In genomic region chr5:96339862-96340261, GRCh38 we compare ENCODE assay signal across 28 cellular contexts.
A peak's percentile ranks its signal among the peaks of the same experiment; 100 is the strongest.
DNase-seq lines count a peak whose midpoint lies in the region; ATAC-seq and TF ChIP-seq lines count a peak whose summit lies in the region.
"Had no signal": no experiment of that assay in that cellular context is flagged by ENCODE, and none has a peak within 500 bp of the region (broad histone marks: within the 10 kb centered on the region; RNA-seq: fewer than 3 reads in every experiment).

No MANE protein-coding gene starts in this region.

- H3K36me3 Mint-ChIP-seq in HFFc6 (ENCODE audit: low read depth): no peaks in the 10 kb centered on the region
- H3K36me3 Mint-ChIP-seq: CD4-positive, alpha-beta memory T cell; immature natural killer cell; stimulated activated memory B cell treated with anti-CD40 and anti-IgM and Interleukin-4, amounts not matched to agents 10 μg/mL and 1 μg/mL and 100 μg/mL, for 72 hours had no signal

- no peaks in the 10 kb centered on the region for H3K9me3 Mint-ChIP-seq in HFFc6
- H3K9me3 Mint-ChIP-seq: activated CD4-positive, alpha-beta memory T cell treated with anti-CD3 and anti-CD28 coated beads, Interleukin-2, amount 10 ng/mL, durations not matched to agents 7 days and 5 days; CD4-positive, alpha-beta memory T cell; effector memory CD8-positive, alpha-beta T cell; immature natural killer cell; nephron; stimulated activated memory B cell treated with anti-CD40 and anti-IgM and Interleukin-4, amounts not matched to agents 10 μg/mL and 1 μg/mL and 100 μg/mL, for 72 hours had no signal

- no peak overlapping the region for H3K4me3 Mint-ChIP-seq in HFFc6
- H3K4me3 Mint-ChIP-seq: activated CD4-positive, alpha-beta memory T cell treated with anti-CD3 and anti-CD28 coated beads, Interleukin-2, amount 10 ng/mL, durations not matched to agents 7 days and 5 days; CD4-positive, alpha-beta memory T cell; effector memory CD8-positive, alpha-beta T cell; immature natural killer cell; nephron; stimulated activated memory B cell treated with anti-CD40 and anti-IgM and Interleukin-4, amounts not matched to agents 10 μg/mL and 1 μg/mL and 100 μg/mL, for 72 hours had no signal

- H3K27me3 ChIP-seq in adipocyte (replicated peaks; ENCODE audit: control insufficient read depth, insufficient read depth, low read length) (no peaks in the 10 kb centered on the region), liver (ENCODE audit: control insufficient read depth in 4 of 4, insufficient read depth in 4 of 4, low read length in 3 of 4) (no peaks in the 10 kb centered on the region), tibial artery (no peaks in the 10 kb centered on the region)
- H3K27me3 ChIP-seq: adrenal gland, colonic mucosa, gastroesophageal sphincter, right atrium auricular region, thyroid gland had no signal

- H3K36me3 ChIP-seq in adipocyte (ENCODE audit: control insufficient read depth, insufficient read depth, low read length, severe bottlenecking) (no peaks in the 10 kb centered on the region), liver (ENCODE audit: control insufficient read depth in 4 of 4, insufficient read depth in 3 of 4, low read depth in 1 of 4, low read length in 3 of 4) (no peaks in the 10 kb centered on the region), tibial artery (no peaks in the 10 kb centered on the region)
- H3K36me3 ChIP-seq: adrenal gland, colonic mucosa, gastroesophageal sphincter, right atrium auricular region, thyroid gland had no signal

- H3K4me1 Mint-ChIP-seq in HFFc6 (ENCODE audit: low read depth): peaks cover 4% of the 10 kb centered on the region
- H3K4me1 Mint-ChIP-seq: nephron; stimulated activated memory B cell treated with anti-CD40 and anti-IgM and Interleukin-4, amounts not matched to agents 10 μg/mL and 1 μg/mL and 100 μg/mL, for 72 hours had no signal

- no peak for ATAC-seq in GM18858 (IDR thresholded peaks at IDR 0.05; ENCODE audit: unreplicated experiment)
- ATAC-seq: activated CD4-positive, CD25-positive, alpha-beta regulatory T cell treated with anti-CD3 and anti-CD28 coated beads, Interleukin-2, amount 50 U/mL, for 24 hours; effector memory CD8-positive, alpha-beta T cell; esophagus mucosa; gastroesophageal sphincter; left ventricle myocardium superior; stimulated activated memory B cell treated with anti-CD40 and anti-IgM and Interleukin-4, amounts not matched to agents 10 μg/mL and 1 μg/mL and 100 μg/mL, for 72 hours had no signal

- H3K27me3 Mint-ChIP-seq in HFFc6 (ENCODE audit: insufficient read depth): no peaks in the 10 kb centered on the region
- H3K27me3 Mint-ChIP-seq: stimulated activated memory B cell treated with anti-CD40 and anti-IgM and Interleukin-4, amounts not matched to agents 10 μg/mL and 1 μg/mL and 100 μg/mL, for 72 hours had no signal

- peak overlapping the region; percentile 49 for H3K27ac Mint-ChIP-seq in HFFc6
- H3K27ac Mint-ChIP-seq: activated CD4-positive, alpha-beta memory T cell treated with anti-CD3 and anti-CD28 coated beads, Interleukin-2, amount 10 ng/mL, durations not matched to agents 7 days and 5 days; CD4-positive, alpha-beta memory T cell; effector memory CD8-positive, alpha-beta T cell; immature natural killer cell; nephron; stimulated activated memory B cell treated with anti-CD40 and anti-IgM and Interleukin-4, amounts not matched to agents 10 μg/mL and 1 μg/mL and 100 μg/mL, for 72 hours had no signal

- H3K4me1 ChIP-seq in adipocyte (ENCODE audit: control insufficient read depth, insufficient read depth, low read length): peaks cover 90% of the 10 kb centered on the region
- peaks cover 4 to 65% (median 51%) of the 10 kb centered on the region in 4 donors for H3K4me1 ChIP-seq in liver (ENCODE audit: control insufficient read depth in 4 of 4, insufficient read depth in 4 of 4, low read length in 3 of 4)
- peaks cover 0 to 70% (median 47%) of the 10 kb centered on the region in 4 donors for H3K4me1 ChIP-seq in tibial artery
- H3K4me1 ChIP-seq: colonic mucosa had no signal

- H3K9me3 ChIP-seq in adipocyte (ENCODE audit: control insufficient read depth, low read length) (no peaks in the 10 kb centered on the region), liver (ENCODE audit: control insufficient read depth in 4 of 4, low read length in 3 of 4) (no peaks in the 10 kb centered on the region), tibial artery (no peaks in the 10 kb centered on the region)
- H3K9me3 ChIP-seq: adrenal gland, colonic mucosa, gastroesophageal sphincter, right atrium auricular region, thyroid gland had no signal

- no peak for TF ChIP-seq CTCF in HFFc6 (IDR thresholded peaks at IDR 0.05)
- TF ChIP-seq CTCF in liver (IDR thresholded peaks at IDR 0.05; ENCODE audit: low read depth, low read length, missing input control): no peak
- TF ChIP-seq CTCF in tibial artery (IDR thresholded peaks at IDR 0.05): no peak

- WGBS in liver: 31% methylated on average over 3 of the region's 3 CpGs

- intact Hi-C loops in tibial artery (cut with DNase I; ENCODE audit: low total_unique reads): loop anchor here (10.0 kb wide), 2 partner anchors 415 to 695 kb away; partner anchors contain the start of gene RFESD

- TF ChIP-seq RAD21 in liver (IDR thresholded peaks at IDR 0.05): no peak

- peak overlapping the region; percentile 32 for H3K4me3 ChIP-seq in adipocyte (ENCODE audit: low read length)
- peak overlapping the region in 2 of 3 donors; percentile 15 to 21 for H3K4me3 ChIP-seq in liver (ENCODE audit: low read depth in 1 of 3, low read length in 3 of 3)
- no peak overlapping the region for H3K4me3 ChIP-seq in tibial artery
- H3K4me3 ChIP-seq: adrenal gland, colonic mucosa, gastroesophageal sphincter, right atrium auricular region, thyroid gland had no signal

- DNase-seq in HFFc6: no peak
- no peak for DNase-seq in adipocyte (ENCODE audit: low read depth)
- DNase-seq in tibial artery: no peak
- DNase-seq in NCI-H1930 (lab: John Stamatoyannopoulos, UW): no peak
- DNase-seq in kidney glomerular epithelial cell (lab: John Stamatoyannopoulos, UW): no peak
- no peak for DNase-seq in GM03348 (ENCODE audit: low spot score)
- DNase-seq: activated CD4-positive, alpha-beta memory T cell treated with anti-CD3 and anti-CD28 coated beads, Interleukin-2, amount 10 ng/mL, durations not matched to agents 7 days and 5 days; activated gamma-delta T cell; adrenal gland; CD4-positive, alpha-beta memory T cell; colonic mucosa; DMS 273 treated with DMSO at 0.1 percent for 48 hours; effector memory CD8-positive, alpha-beta T cell; immature natural killer cell; Karpas-422; left ventricle myocardium superior; NCI-H2029; stimulated activated CD4-positive, alpha-beta T cell treated with anti-CD3 and anti-CD28 coated beads, Interleukin-4, amount 100 ng/mL, for 1 hour; T1000; thyroid gland had no signal

- peak overlapping the region; percentile 65 to 85 for H3K27ac ChIP-seq in liver (ENCODE audit: low read depth in 1 of 2, low read length in 2 of 2)
- peak overlapping the region; percentile 84 to 87 for H3K27ac ChIP-seq in tibial artery
- H3K27ac ChIP-seq: colonic mucosa, thyroid gland had no signal

- H3K9ac ChIP-seq in adipocyte (ENCODE audit: low read length) (peak overlapping the region; percentile 83), liver (ENCODE audit: low read depth in 1 of 2, low read length in 2 of 2) (peak overlapping the region in 1 of 2 donors; percentile 67)

TF ChIP-seq in liver, 16 proteins besides CTCF, POLR2A, EP300 and RAD21 (continues in another document):
- TF ChIP-seq ZBTB33 (IDR thresholded peaks at IDR 0.05) (no peak), SP1 (IDR thresholded peaks at IDR 0.05) (no peak), FOXA1 (IDR thresholded peaks at IDR 0.05) (no peak), ATF3 (IDR thresholded peaks at IDR 0.05) (no peak), YY1 (IDR thresholded peaks at IDR 0.05) (no peak), MAX (IDR thresholded peaks at IDR 0.05) (no peak), EGR1 (IDR thresholded peaks at IDR 0.05; ENCODE audit: low read depth in 2 of 2) (no peak), HNF4A (conservative IDR thresholded peaks at IDR 0.05) (no peak), TAF1 (conservative IDR thresholded peaks at IDR 0.05) (no peak)

Comparison
In these comparisons a context has a peak if more than half of its experiments do, and no peak if none do; other contexts are left out.
1. H3K4me3 ChIP-seq: peak in adipocyte (single experiment) and liver (2 of 3); none in tibial artery (0 of 2).